ENCODE assay signal across 25 cellular contexts in the genomic region with DNA sequence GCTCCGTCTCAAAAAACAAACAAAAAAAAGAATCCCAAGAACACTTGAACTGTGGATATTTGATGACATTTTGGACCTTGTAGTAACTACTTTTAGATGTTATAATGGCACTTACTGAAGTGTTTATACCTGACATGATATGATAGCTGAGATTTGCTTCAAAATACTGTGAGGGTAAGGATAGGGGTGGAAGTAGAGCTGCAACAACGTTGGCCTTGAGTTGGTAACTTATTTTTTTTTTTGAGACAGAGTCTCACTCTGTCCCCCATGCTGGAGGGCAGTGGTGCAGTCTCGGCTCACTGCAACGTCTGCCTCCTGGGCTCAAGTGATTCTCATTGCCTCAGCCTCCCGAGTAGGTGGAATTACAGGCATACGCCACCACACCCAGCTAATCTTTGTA. TPM values are rescaled to one million over a fixed set of nuclear protein-coding genes. Genes with fewer than 3 reads are reported as not detected.
DNase-seq lines count a peak whose midpoint lies in the region; ATAC-seq, FAIRE-seq and TF ChIP-seq lines count a peak whose summit lies in the region.
"Had no signal": no experiment of that assay in that cellular context is flagged by ENCODE, and none has a peak within 500 bp of the region (broad histone marks: within the 10 kb centered on the region; RNA-seq: fewer than 3 reads in every experiment).

No MANE protein-coding gene starts in this region.

- intact Hi-C loops in GM12878 (cut with micrococcal nuclease; ENCODE audit: unreplicated experiment) (no loop called here), spleen (cut with DNase I; ENCODE audit: low total_unique reads) (no loop called here)
- intact Hi-C loops in CD8-positive, alpha-beta T cell (cut with DNase I, micrococcal nuclease) = no loop called here

- WGBS in GM12878 (ENCODE audit: insufficient coverage, insufficient replicate concordance, low lambda C conversion rate, missing lambda C conversion rate) = 82% methylated on average over 6 of the region's 6 CpGs
- WGBS in spleen, 5 donors = 89 to 91% (median 90%) methylated on average over 6 of the region's 6 CpGs

- H3K4me1 Mint-ChIP-seq in osteocyte (ENCODE audit: unreplicated experiment) = no peaks in the 10 kb centered on the region
- H3K4me1 Mint-ChIP-seq in CD8-positive, alpha-beta T cell (ENCODE audit: low read depth) = no peaks in the 10 kb centered on the region
- H3K4me1 Mint-ChIP-seq: CD4-positive, CD25-positive, alpha-beta regulatory T cell had no signal

- H3K9me3 ChIP-seq in GM12878 (replicated peaks; ENCODE audit: control insufficient read depth, insufficient read depth, low read length) (no peaks in the 10 kb centered on the region), spleen (no peaks in the 10 kb centered on the region)
- no peaks in the 10 kb centered on the region for H3K9me3 ChIP-seq in CD8-positive, alpha-beta T cell (ENCODE audit: low read length)
- H3K9me3 ChIP-seq: BE2C, BLaER1, Caco-2 had no signal

- H3K4me3 Mint-ChIP-seq in osteocyte (ENCODE audit: unreplicated experiment) = no peak overlapping the region
- H3K4me3 Mint-ChIP-seq in CD8-positive, alpha-beta T cell = no peak overlapping the region
- H3K4me3 Mint-ChIP-seq: CD14-positive monocyte; CD4-positive, alpha-beta memory T cell; CD4-positive, CD25-positive, alpha-beta regulatory T cell had no signal

- no peak for ATAC-seq in GM12878
- ATAC-seq in CD8-positive, alpha-beta T cell = no peak
- no peak for ATAC-seq in HG03135 (IDR thresholded peaks at IDR 0.05; ENCODE audit: unreplicated experiment)

- H3K9ac ChIP-seq in GM12878 (ENCODE audit: control insufficient read depth, insufficient read depth, low read length) = no peak overlapping the region
- H3K9ac ChIP-seq: BLaER1 had no signal

- TF ChIP-seq EP300 in GM12878 (IDR thresholded peaks at IDR 0.05; ENCODE audit: borderline replicate concordance in 1 of 2, control insufficient read depth in 1 of 2, low read depth in 2 of 2, low read length in 2 of 2) = no peak

- H3K4me2 ChIP-seq in GM12878 (ENCODE audit: control insufficient read depth, insufficient read depth) = no peak overlapping the region

- H3K27me3 ChIP-seq in GM12878 (replicated peaks in 1 of 2; ENCODE audit: control insufficient read depth in 2 of 2, insufficient read depth in 2 of 2, low read length in 1 of 2) (no peaks in the 10 kb centered on the region), spleen (replicated peaks in 1 of 7) (no peaks in the 10 kb centered on the region)
- H3K27me3 ChIP-seq in CD8-positive, alpha-beta T cell (ENCODE audit: insufficient read depth, low read length) = no peaks in the 10 kb centered on the region
- H3K27me3 ChIP-seq: BE2C, BLaER1 had no signal

- no peaks in the 10 kb centered on the region for H3K27me3 Mint-ChIP-seq in osteocyte (ENCODE audit: unreplicated experiment)
- no peaks in the 10 kb centered on the region for H3K27me3 Mint-ChIP-seq in CD8-positive, alpha-beta T cell (ENCODE audit: low read depth)
- H3K27me3 Mint-ChIP-seq: CD4-positive, alpha-beta memory T cell; CD4-positive, CD25-positive, alpha-beta regulatory T cell had no signal

- H3K9me3 Mint-ChIP-seq in osteocyte (ENCODE audit: unreplicated experiment) = no peaks in the 10 kb centered on the region
- no peaks in the 10 kb centered on the region for H3K9me3 Mint-ChIP-seq in CD8-positive, alpha-beta T cell
- H3K9me3 Mint-ChIP-seq: CD4-positive, alpha-beta memory T cell had no signal

- no TSS peak for BruUV-seq in GM12878 (replicated peaks; lab: Mats Ljungman, UMichigan)

- POLR2A ChIA-PET in GM12878 (lab: Charles Lee) = interaction anchor here (0.6 kb wide), 1 partner anchor 466 kb away, joined by 3 read pairs; no protein-coding TSS in a partner anchor
- POLR2A ChIA-PET in CD8-positive, alpha-beta T cell (lab: Charles Lee) = no interaction called here

- peak; percentile 38 for FAIRE-seq in GM12878 (lab: Jason Lieb, UNC)
- FAIRE-seq: A204.1, D721Med, G401.6, GM12892, GM18507 had no signal

- no peaks in the 10 kb centered on the region for H3K79me2 ChIP-seq in GM12878 (ENCODE audit: control insufficient read depth, insufficient read depth, low read length)

- SMC1A ChIA-PET in GM12878 (lab: Charles Lee; ENCODE audit: uncharacterized antibody, unreplicated experiment) = no interaction called here

- TF ChIP-seq CTCF in GM12878 (IDR thresholded peaks at IDR 0.05 in 2 of 3, conservative IDR thresholded peaks at IDR 0.05 in 1 of 3; ENCODE audit: control insufficient read depth in 2 of 3, extremely low read depth in 1 of 3, insufficient read depth in 1 of 3, low read depth in 3 of 3, low read length in 3 of 3) = no peak
- no peak for TF ChIP-seq CTCF in osteocyte (IDR thresholded peaks at IDR 0.05)
- no peak for TF ChIP-seq CTCF in spleen (IDR thresholded peaks at IDR 0.05 in 8 of 11, conservative IDR thresholded peaks at IDR 0.05 in 3 of 11)
- no peak for TF ChIP-seq CTCF in CD8-positive, alpha-beta T cell (IDR thresholded peaks at IDR 0.05)

- CTCF ChIA-PET in GM12878 (lab: Yijun Ruan, JAX) = interaction anchor here (0.9 to 1.0 kb wide), 2 partner anchors 9 to 123 kb away, joined by 3 to 5 read pairs; no protein-coding TSS in a partner anchor
- CTCF ChIA-PET in CD8-positive, alpha-beta T cell (lab: Charles Lee) = interaction anchor here (1.3 to 1.5 kb wide), 3 partner anchors 10 to 441 kb away, joined by 3 read pairs; no protein-coding TSS in a partner anchor

- no peak overlapping the region for H2AFZ ChIP-seq in GM12878 (ENCODE audit: control insufficient read depth, low read depth, low read length)

- H3K4me1 ChIP-seq in GM12878 (ENCODE audit: control insufficient read depth, insufficient read depth, low read length) (peaks cover 8% of the 10 kb centered on the region), spleen (peaks cover 0 to 7% (median 0%) of the 10 kb centered on the region in 6 donors)
- no peaks in the 10 kb centered on the region for H3K4me1 ChIP-seq in CD8-positive, alpha-beta T cell (ENCODE audit: insufficient read depth, low read length)
- H3K4me1 ChIP-seq: BE2C, Caco-2 had no signal

- TF ChIP-seq RAD21 in GM12878 (IDR thresholded peaks at IDR 0.05; ENCODE audit: insufficient read depth, low read depth, low read length) = no peak

- peak; percentile 7 for DNase-seq in activated CD8-positive, alpha-beta memory T cell treated with anti-CD3 and anti-CD28 coated beads, Interleukin-2, amount 50 U/mL, for 48 hours
- DNase-seq in activated CD8-positive, alpha-beta memory T cell treated with anti-CD3 and anti-CD28 coated beads for 24 hours = no peak
- DNase-seq in GM12878 (ENCODE audit: low read depth, low spot score) = no peak
- DNase-seq in osteocyte (ENCODE audit: extremely low spot score, unreplicated experiment) = peak; percentile 63
- DNase-seq in spleen = peak; percentile 31
- DNase-seq in Kasumi-1 (lab: John Stamatoyannopoulos, UW) = no peak
- no peak for DNase-seq in CD8-positive, alpha-beta T cell
- DNase-seq: 8988T; ACHN; BE2C; C1 segment of cervical spinal cord; Caco-2; Calu3; CD4-positive, alpha-beta memory T cell; CD4-positive, CD25-positive, alpha-beta regulatory T cell; DMS79 treated with DMSO at 0.1 percent for 48 hours; GF-D8 had no signal

- no peak overlapping the region for H3K27ac Mint-ChIP-seq in osteocyte (ENCODE audit: unreplicated experiment)
- no peak overlapping the region for H3K27ac Mint-ChIP-seq in CD8-positive, alpha-beta T cell
- H3K27ac Mint-ChIP-seq: CD14-positive monocyte had no signal

- RAD21 ChIA-PET in GM12878 (lab: Charles Lee; ENCODE audit: unreplicated experiment) = interaction anchor here (1.8 kb wide), 1 partner anchor 10 kb away, joined by 4 read pairs; no protein-coding TSS in a partner anchor

- no peak overlapping the region for H3K27ac ChIP-seq in GM12878 (ENCODE audit: control insufficient read depth, insufficient read depth)
- H3K27ac ChIP-seq in spleen = no peak overlapping the region
- H3K27ac ChIP-seq in CD8-positive, alpha-beta T cell (ENCODE audit: low read depth, low read length) = no peak overlapping the region
- H3K27ac ChIP-seq: BLaER1 had no signal

- H3K36me3 ChIP-seq in GM12878 (ENCODE audit: control insufficient read depth in 2 of 2, insufficient read depth in 2 of 2, low read length in 1 of 2) (peaks cover 5 to 24% of the 10 kb centered on the region in 2 experiments), spleen (peaks cover 0 to 95% (median 39%) of the 10 kb centered on the region in 6 donors)
- no peaks in the 10 kb centered on the region for H3K36me3 ChIP-seq in CD8-positive, alpha-beta T cell (ENCODE audit: insufficient read depth, low read length)
- H3K36me3 ChIP-seq: BE2C had no signal

- H3K36me3 Mint-ChIP-seq in osteocyte (ENCODE audit: unreplicated experiment) = peaks cover 60% of the 10 kb centered on the region
- peaks cover 63% of the 10 kb centered on the region for H3K36me3 Mint-ChIP-seq in CD8-positive, alpha-beta T cell

- no peak for TF ChIP-seq POLR2A in GM12878 (IDR thresholded peaks at IDR 0.05; ENCODE audit: low read depth, low read length)
- TF ChIP-seq POLR2A in spleen (IDR thresholded peaks at IDR 0.05) = no peak

- H3K4me3 ChIP-seq in GM12878 = no peak overlapping the region
- no peak overlapping the region for H3K4me3 ChIP-seq in spleen
- H3K4me3 ChIP-seq in CD8-positive, alpha-beta T cell (ENCODE audit: low read depth, low read length) = no peak overlapping the region
- H3K4me3 ChIP-seq: BLaER1 had no signal

- H4K20me1 ChIP-seq in GM12878 (ENCODE audit: control insufficient read depth, insufficient read depth) = 0 out of 2 replicates have a peak, but pooled peaks cover 5% of the 10 kb centered on the region

- in situ Hi-C loops in GM12878 (cut with MboI) = no loop called here

RNA-seq across cellular contexts. Expression of gene SAP30L, which starts 30.7 kb away (rescaled TPM):
- 11.6 and 16.7 TPM in 2 replicates for total RNA-seq in GM12878 (2013; cell fraction: nucleolus; rRNA removed)
- total RNA-seq in GM12878 (2014; rRNA removed) (13.8 and 20.3 TPM in 2 replicates), GM12878 (2014; rRNA removed; fragmentation: Illumina TruSeq; extraction: Trizol) (20.6 and 23.9 TPM in 2 replicates), GM12878 (2021) (26.0 and 26.2 TPM in 2 replicates), osteocyte (45.9 and 53.2 TPM in 2 replicates), spleen (10 to 100 TPM; 28.8 to 43.5 (median 36.7) TPM)
- polyA plus RNA-seq in GM12878 (2011; ENCODE audit: low read depth) = 4.5 TPM
- polyA plus RNA-seq in GM12878 (2011; rRNA removed) (36.8 and 44.2 TPM in 2 replicates), GM12878 (2014; fragmentation: Illumina TruSeq; extraction: Trizol) (16.1 and 23.0 TPM in 2 replicates), GM12878 (2014; fragmentation: Nextera tagmentation; extraction: Ambion mirVana) (10 to 100 TPM in 1 of 2 experiments, 1 to 10 TPM in 1; 2.4 to 15.4 TPM), GM12878 (2014; rRNA removed) (22.8 and 22.9 TPM in 2 replicates), GM12878 (2016; fragmentation: Nextera tagmentation; extraction: Ambion mirVana) (1 to 10 TPM; 5.6 to 8.8 TPM), spleen (10 to 100 TPM; 17.4 to 21.6 (median 19.4) TPM)
- polyA plus RNA-seq in GM12878 (2011; cell fraction: cytosol; rRNA removed) = 17.1 and 19.2 TPM in 2 replicates
- polyA plus RNA-seq in GM12878 (2011; cell fraction: nucleus; rRNA removed) = 33.3 and 37.4 TPM in 2 replicates
- 21.8 and 22.4 TPM in 2 replicates for polyA plus RNA-seq in GM12878 (2012)
- polyA minus RNA-seq in GM12878 (2011; rRNA and poly(A)+ RNA removed) = 9.2 and 11.6 TPM in 2 replicates
- 5.5 and 6.7 TPM in 2 replicates for polyA minus RNA-seq in GM12878 (2011; cell fraction: cytosol; rRNA and poly(A)+ RNA removed)
- polyA minus RNA-seq in GM12878 (2011; cell fraction: nucleus; rRNA and poly(A)+ RNA removed) = 5.8 and 7.3 TPM in 2 replicates
- total RNA-seq in CD8-positive, alpha-beta T cell = 10 to 100 TPM; 24.1 to 25.4 TPM

Comparison
In these comparisons a context has a peak if more than half of its experiments do, and no peak if none do; other contexts are left out.
1. DNase-seq: peak in activated CD8-positive, alpha-beta memory T cell treated with anti-CD3 and anti-CD28 coated beads, Interleukin-2, amount 50 U/mL, for 48 hours (single experiment), osteocyte (single experiment) and spleen (single experiment); none in activated CD8-positive, alpha-beta memory T cell treated with anti-CD3 and anti-CD28 coated beads for 24 hours (single experiment), GM12878 (single experiment), Kasumi-1 (0 of 2) and CD8-positive, alpha-beta T cell (0 of 7).